ENCODE assay signal across 8 cellular contexts in the genomic region with DNA sequence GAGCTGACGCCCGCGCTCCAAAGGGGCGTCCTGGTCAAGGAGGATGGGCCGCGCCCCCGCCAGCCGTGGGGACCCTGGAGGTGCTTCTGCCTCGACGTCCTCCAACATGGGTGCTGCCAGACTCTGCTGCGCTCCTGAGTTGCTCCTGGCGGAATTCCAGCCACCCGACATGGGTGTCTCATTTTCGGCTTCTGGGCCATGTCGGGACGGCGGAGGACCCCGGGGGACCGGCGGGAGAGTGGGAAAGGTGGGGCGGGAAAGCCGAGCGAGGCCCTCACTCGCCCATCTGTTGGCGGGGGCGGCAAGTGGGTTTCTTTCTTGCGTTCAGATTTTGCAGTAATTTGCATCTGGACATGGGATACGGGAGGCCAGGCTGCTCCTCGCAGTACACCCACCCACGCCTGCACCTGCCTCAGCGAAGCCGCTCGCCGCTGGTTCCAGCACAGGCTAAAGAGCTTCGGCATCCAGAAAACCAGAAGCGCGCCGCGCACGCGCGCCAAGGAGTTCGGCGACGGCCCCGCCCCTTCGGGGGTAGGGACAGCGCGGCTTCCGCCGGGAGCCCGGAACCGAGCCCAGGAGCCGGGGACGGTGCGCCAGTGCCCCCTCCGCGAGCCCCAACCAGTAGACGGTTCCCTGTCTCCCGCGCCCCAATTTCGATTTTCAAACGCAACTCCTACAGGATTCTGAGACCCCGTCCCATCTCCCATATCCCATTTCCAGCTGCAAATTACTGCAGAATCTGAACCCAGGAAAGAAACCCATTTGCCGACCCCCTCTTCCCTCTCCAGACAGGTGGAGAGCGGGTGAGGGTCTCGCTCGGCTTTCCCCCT. TPM values are rescaled to one million over a fixed set of nuclear protein-coding genes. Genes with fewer than 3 reads are reported as not detected.
DNase-seq lines count a peak whose midpoint lies in the region; FAIRE-seq and TF ChIP-seq lines count a peak whose summit lies in the region.

TSS of gene ARMC7 (plus strand) at position 563 of the 830 bp plus-strand sequence. CDS start 320 bp downstream, outside the sequence.

- no peaks in the 10 kb centered on the region for H3K4me1 ChIP-seq in H9 (ENCODE audit: insufficient read depth, low read length)
- H3K4me1 ChIP-seq in MM.1S (ENCODE audit: low read length) = peaks cover 11% of the 10 kb centered on the region
- peaks cover 22% of the 10 kb centered on the region for H3K4me1 ChIP-seq in SJCRH30
- peaks cover 46% of the 10 kb centered on the region in 2 experiments for H3K4me1 ChIP-seq in neutrophil (ENCODE audit: control insufficient read depth in 1 of 2, insufficient read depth in 1 of 2, low read depth in 1 of 2, low read length in 1 of 2)

- H3K27ac Mint-ChIP-seq in H9 = peak within 1 kb of the TSS; percentile 79 to 97 (median 96); a peak in 5 of 7 replicates

- no peak within 1 kb of the TSS for H2BK5ac ChIP-seq in H9 (ENCODE audit: insufficient read length, low read length)

- H3K27me3 ChIP-seq in H9 (ENCODE audit: insufficient read depth, low read length) = no peaks in the 10 kb centered on the region
- H3K27me3 ChIP-seq in MM.1S (replicated peaks; ENCODE audit: insufficient read depth, low read length) = no peaks in the 10 kb centered on the region
- H3K27me3 ChIP-seq in SJCRH30 = peaks cover 2% of the 10 kb centered on the region
- H3K27me3 ChIP-seq in neutrophil = no peaks in the 10 kb centered on the region

- H4K5ac ChIP-seq in H9 (ENCODE audit: insufficient read length, low read depth, low read length) = no peak within 1 kb of the TSS

- H3K36me3 ChIP-seq in MM.1S (replicated peaks; ENCODE audit: insufficient read depth, low read length) (no peaks in the 10 kb centered on the region), SJCRH30 (no peaks in the 10 kb centered on the region), neutrophil (peaks cover 24% of the 10 kb centered on the region)

- H4K20me1 ChIP-seq in H9 (ENCODE audit: control insufficient read depth, insufficient read depth, insufficient read length) (no peaks in the 10 kb centered on the region), MM.1S (ENCODE audit: insufficient read depth, low read length) (no peaks in the 10 kb centered on the region)

- peaks cover 26 to 30% of the 10 kb centered on the region in 2 experiments for H3K4me1 Mint-ChIP-seq in H9

- no peak within 1 kb of the TSS for H3K14ac ChIP-seq in H9 (ENCODE audit: insufficient read depth, low read length)

- H3K4me2 ChIP-seq in H9 (ENCODE audit: insufficient read depth, insufficient read length, low read length) = peak within 1 kb of the TSS; percentile 50
- H3K4me2 ChIP-seq in MM.1S (ENCODE audit: low read depth, low read length) = peak within 1 kb of the TSS; percentile 99

- FAIRE-seq in frontal cortex (lab: Jason Lieb, UNC) = no peak

- H2BK20ac ChIP-seq in H9 (ENCODE audit: low read depth, low read length, poor library complexity, severe bottlenecking) = no peak within 1 kb of the TSS

- no peak within 1 kb of the TSS for H2BK12ac ChIP-seq in H9 (ENCODE audit: insufficient read length, low read depth, low read length)

- H3F3A ChIP-seq in MM.1S (ENCODE audit: insufficient read depth, low read length) = no peaks in the 10 kb centered on the region

- H3K27ac ChIP-seq in H9 (ENCODE audit: insufficient read length, low read depth, low read length) = no peak within 1 kb of the TSS
- H3K27ac ChIP-seq in MM.1S (ENCODE audit: low read length) = no peak within 1 kb of the TSS
- no peak within 1 kb of the TSS for H3K27ac ChIP-seq in SJCRH30
- peak within 1 kb of the TSS; percentile 86 for H3K27ac ChIP-seq in neutrophil
- peak within 1 kb of the TSS; percentile 38 for H3K27ac ChIP-seq in substantia nigra (ENCODE audit: low read depth, low read length, poor library complexity, severe bottlenecking)

- no peak within 1 kb of the TSS for H2AK5ac ChIP-seq in H9 (ENCODE audit: insufficient read length, low read length)

- WGBS in H9 (ENCODE audit: extremely low coverage, insufficient read length, low lambda C conversion rate) = no CpG with 5 or more reads among the region's 68 CpGs

- peak within 1 kb of the TSS; percentile 75 for H3K4me3 ChIP-seq in MM.1S (ENCODE audit: low read length)
- H3K4me3 ChIP-seq in SJCRH30 = peak within 1 kb of the TSS; percentile 63
- H3K4me3 ChIP-seq in neutrophil (ENCODE audit: low read depth in 1 of 2, low read length in 1 of 2) = peak within 1 kb of the TSS; percentile 74 to 97

- H4K91ac ChIP-seq in H9 (ENCODE audit: insufficient read length, low read depth, low read length) = no peak within 1 kb of the TSS

- H3K56ac ChIP-seq in H9 (ENCODE audit: insufficient read length, low read depth, low read length) = no peak within 1 kb of the TSS

- no peaks in the 10 kb centered on the region for H3K79me2 ChIP-seq in H9 (ENCODE audit: insufficient read depth, low read length)
- peaks cover 5% of the 10 kb centered on the region for H3K79me2 ChIP-seq in MM.1S (ENCODE audit: low read length)

- H3K9ac ChIP-seq in H9 (ENCODE audit: extremely low read depth, insufficient read length, low read length) = peak within 1 kb of the TSS; percentile 11
- H3K9ac ChIP-seq in MM.1S (ENCODE audit: low read length) = peak within 1 kb of the TSS; percentile 72

- H2BK120ac ChIP-seq in H9 (ENCODE audit: low read depth, low read length, poor library complexity, severe bottlenecking) = no peak within 1 kb of the TSS

- peak; percentile 85 for DNase-seq in EL
- DNase-seq in H9 = peak; percentile 95
- DNase-seq in MM.1S = peak; percentile 92
- peak; percentile 93 to 94 for DNase-seq in SJCRH30
- peak; percentile 85 for DNase-seq in activated gamma-delta T cell (lab: John Stamatoyannopoulos, UW)
- peak; percentile 87 to 95 for DNase-seq in frontal cortex (ENCODE audit: low spot score in 2 of 2)
- peak in 47 of 49 donors; percentile 30 to 91 (median 75) for DNase-seq in substantia nigra (lab: John Stamatoyannopoulos, UW)

- peaks cover 6 to 24% (median 24%) of the 10 kb centered on the region in 3 experiments; a peak in 6 of 7 replicates for H3K36me3 Mint-ChIP-seq in H9 (ENCODE audit: insufficient read depth in 1 of 3, low read depth in 3 of 3)

- no peak within 1 kb of the TSS for H3K18ac ChIP-seq in H9 (ENCODE audit: insufficient read length, low read depth, low read length)

- no peak within 1 kb of the TSS for H2BK15ac ChIP-seq in H9 (ENCODE audit: low read depth, low read length)

- H3K4ac ChIP-seq in H9 (ENCODE audit: low read depth, low read length) = no peak within 1 kb of the TSS

- H3T11ph ChIP-seq in H9 (ENCODE audit: low read length) = no peak within 1 kb of the TSS

- no peaks in the 10 kb centered on the region for H3K9me2 ChIP-seq in MM.1S (replicated peaks; ENCODE audit: insufficient read depth, low read length)

- no peak within 1 kb of the TSS for H3K23ac ChIP-seq in H9 (ENCODE audit: insufficient read length, low read depth, low read length)

- no peak within 1 kb of the TSS for H2AFZ ChIP-seq in H9 (ENCODE audit: low read length)
- H2AFZ ChIP-seq in MM.1S (ENCODE audit: low read length) = peak within 1 kb of the TSS; percentile 98

- no peak within 1 kb of the TSS for H4K8ac ChIP-seq in H9 (replicated peaks; ENCODE audit: insufficient read length, low read depth, low read length)

- no peaks in the 10 kb centered on the region for H3K79me1 ChIP-seq in H9 (ENCODE audit: insufficient read depth, low read depth, low read length, poor library complexity, severe bottlenecking)

- H3K27me3 Mint-ChIP-seq in H9 (ENCODE audit: low read depth) = peaks cover 5% of the 10 kb centered on the region

- peak within 1 kb of the TSS; percentile 90 to 93 for H3K4me3 Mint-ChIP-seq in H9

- H3K23me2 ChIP-seq in H9 (ENCODE audit: insufficient read length, low read depth, low read length, poor library complexity, severe bottlenecking) = peaks cover 7% of the 10 kb centered on the region

- no peaks in the 10 kb centered on the region for H3K9me3 Mint-ChIP-seq in H9

- no peak for TF ChIP-seq CTCF in H9 (conservative IDR thresholded peaks at IDR 0.05)
- no peak for TF ChIP-seq CTCF in MM.1S (IDR thresholded peaks at IDR 0.05; ENCODE audit: low read length)
- peak; percentile 28 for TF ChIP-seq CTCF in neutrophil (IDR thresholded peaks at IDR 0.05)

- H3K9me3 ChIP-seq in H9 (ENCODE audit: control insufficient read depth, low read depth, low read length) (no peaks in the 10 kb centered on the region), MM.1S (replicated peaks; ENCODE audit: insufficient read depth, low read length) (no peaks in the 10 kb centered on the region), SJCRH30 (replicated peaks) (no peaks in the 10 kb centered on the region), neutrophil (no peaks in the 10 kb centered on the region)

RNA-seq across cellular contexts. Expression of gene ARMC7, which starts in this region (rescaled TPM):
- total RNA-seq in H9 (2021) (22.4 and 22.8 TPM in 2 replicates), frontal cortex (2.4 TPM)
- 9.6 and 10.9 TPM in 2 replicates for total RNA-seq in SJCRH30 (2014; rRNA removed; shearing (Covaris generic))

Comparison
In these comparisons a context has a peak if more than half of its experiments do, and no peak if none do; other contexts are left out.
1. H3K27ac ChIP-seq: peak in neutrophil (single experiment) and substantia nigra (single experiment); none in H9 (single experiment), MM.1S (single experiment) and SJCRH30 (single experiment).
2. Peak in every context shown above with its lines, with median percentiles within 50 percentile points of each other: DNase-seq and H3K4me3 ChIP-seq.